ENCODE assay signal across 1 cellular context in the genomic region with DNA sequence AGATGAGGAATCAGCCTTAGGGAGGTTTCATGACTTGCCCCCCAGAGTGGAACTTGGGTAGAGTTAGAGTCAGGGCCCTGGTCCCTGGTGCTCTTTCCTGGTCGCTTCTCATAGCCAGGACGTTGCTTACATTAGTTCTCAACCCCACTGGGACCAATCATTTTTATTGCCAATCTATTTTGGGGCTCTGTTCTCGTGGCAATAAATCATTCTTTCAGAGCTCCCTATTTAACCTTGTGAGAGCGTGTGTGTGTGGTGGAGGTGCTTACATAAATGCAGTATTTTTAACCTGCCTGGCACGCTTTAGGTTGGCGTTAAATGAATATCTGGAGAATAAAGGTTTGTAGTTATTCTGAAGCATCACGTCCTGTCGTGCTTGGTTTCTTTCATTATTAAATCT.
TF ChIP-seq lines count a peak whose summit lies in the region.

No MANE protein-coding gene starts in this region.

TF ChIP-seq in IMR-90, 13 proteins besides CTCF, POLR2A, EP300 and RAD21 (continued from another document):
- TF ChIP-seq, protein P1, sequence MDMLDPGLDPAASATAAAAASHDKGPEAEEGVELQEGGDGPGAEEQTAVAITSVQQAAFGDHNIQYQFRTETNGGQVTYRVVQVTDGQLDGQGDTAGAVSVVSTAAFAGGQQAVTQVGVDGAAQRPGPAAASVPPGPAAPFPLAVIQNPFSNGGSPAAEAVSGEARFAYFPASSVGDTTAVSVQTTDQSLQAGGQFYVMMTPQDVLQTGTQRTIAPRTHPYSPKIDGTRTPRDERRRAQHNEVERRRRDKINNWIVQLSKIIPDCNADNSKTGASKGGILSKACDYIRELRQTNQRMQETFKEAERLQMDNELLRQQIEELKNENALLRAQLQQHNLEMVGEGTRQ (IDR thresholded peaks at IDR 0.05; ENCODE audit: low read depth, low read length): no peak
- TF ChIP-seq RFX5 (IDR thresholded peaks at IDR 0.05; ENCODE audit: low read depth, low read length) (no peak), BHLHE40 (IDR thresholded peaks at IDR 0.05; ENCODE audit: low read depth, low read length) (no peak)
